ENCODE assay signal across 21 cellular contexts in the genomic region with DNA sequence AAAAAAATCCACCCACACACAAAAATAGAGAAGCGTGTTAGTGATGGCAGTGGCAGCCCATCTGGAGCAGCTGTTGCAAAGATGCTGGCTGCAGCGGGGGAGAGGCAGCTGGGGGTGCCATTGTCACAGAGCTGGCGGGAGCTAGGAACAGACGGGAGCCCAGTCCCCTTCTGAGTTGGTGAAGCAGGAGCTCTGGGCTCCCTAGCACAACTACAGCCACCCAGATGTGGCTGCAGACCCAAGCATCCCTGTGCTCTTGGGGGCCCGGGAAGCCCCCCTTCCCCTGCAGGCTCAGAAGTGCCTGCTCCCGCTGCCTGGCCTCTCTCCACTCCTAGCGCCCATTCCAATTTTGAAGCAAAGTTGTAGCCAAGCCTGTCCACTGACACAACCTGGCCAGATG.
"Had no signal": no experiment of that assay in that cellular context is flagged by ENCODE, and none has a peak within 500 bp of the region (broad histone marks: within the 10 kb centered on the region; RNA-seq: fewer than 3 reads in every experiment).

No MANE protein-coding gene starts in this region.

- H3K4me2 ChIP-seq: hepatocyte had no signal

- H3K36me3 Mint-ChIP-seq: naive B cell; stimulated activated naive B cell treated with anti-CD40 and anti-IgM and Interleukin-4, amounts not matched to agents 10 μg/mL and 1 μg/mL and 100 μg/mL, for 72 hours had no signal

- H2AFZ ChIP-seq: hepatocyte had no signal

- H3K27ac ChIP-seq: colonic mucosa, foreskin keratinocyte, hepatocyte, lower lobe of right lung, neutrophil, ovary, right atrium auricular region, sigmoid colon, skin epidermis had no signal

- H3K4me1 Mint-ChIP-seq: naive B cell; nephron; stimulated activated naive B cell treated with anti-CD40 and anti-IgM and Interleukin-4, amounts not matched to agents 10 μg/mL and 1 μg/mL and 100 μg/mL, for 72 hours had no signal

- H3K9me3 ChIP-seq: colonic mucosa, lower lobe of right lung, neutrophil, ovary, right atrium auricular region, sigmoid colon had no signal

- DNase-seq: cerebellar nuclear complex; colonic mucosa; dermis blood vessel endothelial cell; erythroblast; head of caudate nucleus; lower lobe of right lung; mesenchymal stem cell; naive B cell; ovary; sigmoid colon; stimulated activated CD4-positive, alpha-beta T cell treated with anti-CD3 and anti-CD28 coated beads, Interleukin-2, amount 100 ng/mL, for 24 hours; stimulated activated CD4-positive, alpha-beta T cell treated with anti-CD3 and anti-CD28 coated beads, Interleukin-4, amount 100 ng/mL, for 4 hours; stimulated activated naive B cell treated with anti-CD40 and anti-IgM and Interleukin-4, amounts not matched to agents 10 μg/mL and 1 μg/mL and 100 μg/mL, for 72 hours; trophoblast cell had no signal

- H3K36me3 ChIP-seq: colonic mucosa, lower lobe of right lung, neutrophil, ovary, right atrium auricular region, sigmoid colon had no signal

- H3K79me2 ChIP-seq: hepatocyte had no signal

- ATAC-seq: left lobe of liver, lower lobe of right lung had no signal

- H3K27me3 ChIP-seq: colonic mucosa, hepatocyte, neutrophil, ovary, right atrium auricular region, sigmoid colon had no signal

- H3K4me3 Mint-ChIP-seq: naive B cell; nephron; stimulated activated naive B cell treated with anti-CD40 and anti-IgM and Interleukin-4, amounts not matched to agents 10 μg/mL and 1 μg/mL and 100 μg/mL, for 72 hours had no signal

- H3K4me3 ChIP-seq: colonic mucosa, hepatocyte, lower lobe of right lung, ovary, right atrium auricular region, sigmoid colon, skin epidermis had no signal

- H3K27me3 Mint-ChIP-seq: naive B cell; stimulated activated naive B cell treated with anti-CD40 and anti-IgM and Interleukin-4, amounts not matched to agents 10 μg/mL and 1 μg/mL and 100 μg/mL, for 72 hours had no signal

- H3K4me1 ChIP-seq: colonic mucosa, foreskin keratinocyte, lower lobe of right lung, right atrium auricular region, sigmoid colon had no signal

- H3K27ac Mint-ChIP-seq: naive B cell; nephron; stimulated activated naive B cell treated with anti-CD40 and anti-IgM and Interleukin-4, amounts not matched to agents 10 μg/mL and 1 μg/mL and 100 μg/mL, for 72 hours had no signal

- H3K9me3 Mint-ChIP-seq: nephron; stimulated activated naive B cell treated with anti-CD40 and anti-IgM and Interleukin-4, amounts not matched to agents 10 μg/mL and 1 μg/mL and 100 μg/mL, for 72 hours had no signal
